26 cellular contexts compared by ENCODE assay signal in genomic region chr2:216934623-216935022, GRCh38.
DNase-seq lines count a peak whose midpoint lies in the region; ATAC-seq and TF ChIP-seq lines count a peak whose summit lies in the region.
"Had no signal": no experiment of that assay in that cellular context is flagged by ENCODE, and none has a peak within 500 bp of the region (broad histone marks: within the 10 kb centered on the region; RNA-seq: fewer than 3 reads in every experiment).

No MANE protein-coding gene starts in this region.

- H3F3A ChIP-seq in GM23338 (replicated peaks; ENCODE audit: low read depth), result no peaks in the 10 kb centered on the region

- DNase-seq in GM23338 (ENCODE audit: low spot score) (no peak), glutamatergic neuron (no peak), mesothelial cell of epicardium (ENCODE audit: low spot score in 2 of 2, unreplicated experiment in 2 of 2) (no peak), sciatic nerve (ENCODE audit: low spot score) (no peak), Ammon's horn (ENCODE audit: low spot score) (no peak)
- no peak for DNase-seq in activated CD4-positive, CD25-positive, alpha-beta regulatory T cell treated with anti-CD3 and anti-CD28 coated beads, Interleukin-2, amount 50 U/mL, for 72 hours
- DNase-seq: ACHN; Caco-2; CD4-positive, alpha-beta memory T cell; DMS79 treated with DMSO at 0.1 percent for 48 hours; KG1; NCI-H1092; NCI-H1436 treated with DMSO at 0.1 percent for 48 hours; NCI-H1930; NCI-H226; NCI-H510A treated with DMSO at 0.1 percent for 48 hours; NCI-H774; NK-92 treated with Interleukin-12 subunit alpha and Interleukin-12 subunit beta, amount 100 ng/mL, for 24 hours; SHP77 treated with DMSO at 0.1 percent for 48 hours had no signal

- peaks cover 2% of the 10 kb centered on the region for H3K27me3 Mint-ChIP-seq in GM23338 (ENCODE audit: insufficient read depth, low read depth, poor library complexity)
- peaks cover 4% of the 10 kb centered on the region for H3K27me3 Mint-ChIP-seq in glutamatergic neuron (ENCODE audit: unreplicated experiment)
- H3K27me3 Mint-ChIP-seq in mesothelial cell of epicardium (ENCODE audit: low read depth), result no peaks in the 10 kb centered on the region
- H3K27me3 Mint-ChIP-seq: CD4-positive, alpha-beta memory T cell had no signal

- H3K4me2 ChIP-seq in GM23338, result no peak overlapping the region

- no peaks in the 10 kb centered on the region for H3K4me1 ChIP-seq in GM23338 (ENCODE audit: insufficient read depth)

- no peak overlapping the region for H3K27ac ChIP-seq in GM23338 (ENCODE audit: low read depth)
- H3K27ac ChIP-seq: 22Rv1; BLaER1 treated with 17β-estradiol and CSF1 and Interleukin-3, amounts not matched to agents 10 nM and 100 nM; RWPE1; SK-N-MC had no signal

- ATAC-seq in GM23338 (no peak), sciatic nerve (peak; percentile 14), GM21717 (IDR thresholded peaks at IDR 0.05; ENCODE audit: unreplicated experiment) (no peak), GM18511 (IDR thresholded peaks at IDR 0.05; ENCODE audit: unreplicated experiment) (no peak)
- ATAC-seq: GM12878 had no signal

- peaks cover 8% of the 10 kb centered on the region; the same call in 1 of the 2 replicates for H3K9me2 ChIP-seq in GM23338 (ENCODE audit: insufficient read depth)

- H4K20me1 ChIP-seq in GM23338 (replicated peaks; ENCODE audit: insufficient read depth), result no peaks in the 10 kb centered on the region
- H4K20me1 ChIP-seq: BLaER1 treated with 17β-estradiol and CSF1 and Interleukin-3, amounts not matched to agents 10 nM and 100 nM had no signal

- H3K9me3 Mint-ChIP-seq in GM23338 (peaks cover 2% of the 10 kb centered on the region; the same call in 1 of the 3 replicates), glutamatergic neuron (ENCODE audit: unreplicated experiment) (peaks cover 2% of the 10 kb centered on the region), mesothelial cell of epicardium (no peaks in the 10 kb centered on the region)

- H3K4me3 Mint-ChIP-seq in GM23338 (no peak overlapping the region), glutamatergic neuron (ENCODE audit: unreplicated experiment) (no peak overlapping the region), mesothelial cell of epicardium (no peak overlapping the region)
- H3K4me3 Mint-ChIP-seq: CD4-positive, alpha-beta memory T cell had no signal

- peak overlapping the region; percentile 80 for H2AFZ ChIP-seq in GM23338

- H3K36me3 Mint-ChIP-seq in GM23338 (ENCODE audit: low read depth) (no peaks in the 10 kb centered on the region), glutamatergic neuron (ENCODE audit: unreplicated experiment) (no peaks in the 10 kb centered on the region), mesothelial cell of epicardium (no peaks in the 10 kb centered on the region)
- H3K36me3 Mint-ChIP-seq: CD4-positive, alpha-beta memory T cell had no signal

- H3K27ac Mint-ChIP-seq in GM23338 (no peak overlapping the region), glutamatergic neuron (ENCODE audit: unreplicated experiment) (peak overlapping the region; percentile 45), mesothelial cell of epicardium (peak overlapping the region; percentile 56)
- H3K27ac Mint-ChIP-seq: CD4-positive, alpha-beta memory T cell had no signal

- H3K36me3 ChIP-seq in GM23338 (ENCODE audit: insufficient read depth), result no peaks in the 10 kb centered on the region
- H3K36me3 ChIP-seq: BLaER1 treated with 17β-estradiol and CSF1 and Interleukin-3, amounts not matched to agents 10 nM and 100 nM had no signal

- no peak overlapping the region for H3K4me3 ChIP-seq in GM23338
- H3K4me3 ChIP-seq: BLaER1 treated with 17β-estradiol and CSF1 and Interleukin-3, amounts not matched to agents 10 nM and 100 nM; GM12878; SK-N-MC had no signal

- H3K27me3 ChIP-seq in GM23338 (ENCODE audit: insufficient read depth), result no peaks in the 10 kb centered on the region
- H3K27me3 ChIP-seq: BLaER1 treated with 17β-estradiol and CSF1 and Interleukin-3, amounts not matched to agents 10 nM and 100 nM had no signal

- no peak for TF ChIP-seq CTCF in GM23338 (conservative IDR thresholded peaks at IDR 0.05; ENCODE audit: low read depth in 2 of 2)
- TF ChIP-seq CTCF in glutamatergic neuron (IDR thresholded peaks at IDR 0.05; ENCODE audit: partially characterized antibody, unreplicated experiment), result no peak
- TF ChIP-seq CTCF in mesothelial cell of epicardium (IDR thresholded peaks at IDR 0.05; ENCODE audit: unreplicated experiment), result no peak

- H3K4me1 Mint-ChIP-seq in GM23338 (peaks cover 4% of the 10 kb centered on the region; the same call in 2 of the 3 replicates), glutamatergic neuron (ENCODE audit: low read depth, unreplicated experiment) (peaks cover 20% of the 10 kb centered on the region), mesothelial cell of epicardium (peaks cover 33% of the 10 kb centered on the region)
- H3K4me1 Mint-ChIP-seq: CD4-positive, alpha-beta memory T cell had no signal

- H3K79me2 ChIP-seq in GM23338 (replicated peaks; ENCODE audit: insufficient read depth), result no peaks in the 10 kb centered on the region

- intact Hi-C loops in sciatic nerve (cut with DNase I), result no loop called here

TF ChIP-seq in GM23338, 12 proteins besides CTCF, POLR2A, EP300 and RAD21 (continues in another document):
- TF ChIP-seq ZNF462 (CRISPR knock-in tag; IDR thresholded peaks at IDR 0.05) (no peak), POLR2AphosphoS5 (IDR thresholded peaks at IDR 0.05; ENCODE audit: low read depth) (no peak)
